In genomic region chr4:64781737-64782326, GRCh38 we compare ENCODE assay signal across 8 cellular contexts.
DNase-seq lines count a peak whose midpoint lies in the region; ATAC-seq and TF ChIP-seq lines count a peak whose summit lies in the region.

No MANE protein-coding gene starts in this region.

- intact Hi-C loops in body of pancreas (cut with DNase I): no loop called here

- H3K4me1 ChIP-seq in DOHH2 (ENCODE audit: control insufficient read depth, low read length): no peaks in the 10 kb centered on the region
- H3K4me1 ChIP-seq in body of pancreas: no peaks in the 10 kb centered on the region

- no peaks in the 10 kb centered on the region for H3K9me2 ChIP-seq in DOHH2 (replicated peaks; ENCODE audit: control insufficient read depth, low read length)

- no peak for TF ChIP-seq POLR2A in body of pancreas (IDR thresholded peaks at IDR 0.05)

- H3K4me3 ChIP-seq in DOHH2 (ENCODE audit: low read length) (no peak overlapping the region), body of pancreas (no peak overlapping the region)

- H3K36me3 ChIP-seq in DOHH2 (ENCODE audit: control insufficient read depth, low read length): no peaks in the 10 kb centered on the region
- H3K36me3 ChIP-seq in body of pancreas (replicated peaks in 1 of 2; ENCODE audit: insufficient read depth in 1 of 2, low read depth in 2 of 2): no peaks in the 10 kb centered on the region

- TF ChIP-seq CTCF in DOHH2 (IDR thresholded peaks at IDR 0.05; ENCODE audit: low read depth, low read length, poor library complexity, severe bottlenecking) (peak; percentile 46), body of pancreas (IDR thresholded peaks at IDR 0.05) (peak; percentile 58 to 71 (median 64))

- no peaks in the 10 kb centered on the region for H3F3A ChIP-seq in DOHH2 (ENCODE audit: control insufficient read depth, insufficient read depth)

- H3K4me2 ChIP-seq in DOHH2 (ENCODE audit: low read length): no peak overlapping the region

- DNase-seq in NCI-H1092 (lab: John Stamatoyannopoulos, UW) (peak; percentile 6), body of pancreas (no peak), medulla oblongata (ENCODE audit: extremely low spot score) (peak; percentile 48), cortex of kidney (lab: John Stamatoyannopoulos, UW) (no peak), NCI-H187 (lab: John Stamatoyannopoulos, UW) (no peak)
- DNase-seq in stimulated activated CD4-positive, alpha-beta T cell treated with anti-CD3 and anti-CD28 coated beads, Interleukin-2, amount 100 ng/mL, for 48 hours: no peak

- H3K27ac ChIP-seq in DOHH2 (ENCODE audit: low read depth, low read length) (no peak overlapping the region), body of pancreas (no peak overlapping the region)

- H3K27me3 ChIP-seq in DOHH2 (ENCODE audit: control insufficient read depth, low read length): no peaks in the 10 kb centered on the region
- H3K27me3 ChIP-seq in body of pancreas: no peaks in the 10 kb centered on the region

- WGBS in body of pancreas, 2 donors: 13 to 18% methylated on average over 3 of the region's 3 CpGs

- H3K9me3 ChIP-seq in DOHH2 (ENCODE audit: control insufficient read depth, insufficient read depth, low read length) (no peaks in the 10 kb centered on the region), body of pancreas (no peaks in the 10 kb centered on the region)

- ATAC-seq in GM21786 (IDR thresholded peaks at IDR 0.05; ENCODE audit: unreplicated experiment) (peak; percentile 68), body of pancreas (peak; percentile 67)

- no peaks in the 10 kb centered on the region for H3K79me2 ChIP-seq in DOHH2 (ENCODE audit: control insufficient read depth, low read length)

- H4K20me1 ChIP-seq in DOHH2 (ENCODE audit: control insufficient read depth, insufficient read depth, low read depth, low read length): no peaks in the 10 kb centered on the region

Comparison
In these comparisons a context has a peak if more than half of its experiments do, and no peak if none do; other contexts are left out.
1. DNase-seq: peak in NCI-H1092 (single experiment) and medulla oblongata (single experiment); none in body of pancreas (0 of 4), cortex of kidney (single experiment), NCI-H187 (0 of 2) and stimulated activated CD4-positive, alpha-beta T cell treated with anti-CD3 and anti-CD28 coated beads, Interleukin-2, amount 100 ng/mL, for 48 hours (0 of 2).